ENCODE assay signal across 19 cellular contexts in genomic region chr3:151394611-151395010, GRCh38. TPM values are rescaled to one million over a fixed set of nuclear protein-coding genes. Genes with fewer than 3 reads are reported as not detected.
DNase-seq lines count a peak whose midpoint lies in the region; ATAC-seq and TF ChIP-seq lines count a peak whose summit lies in the region.
"Had no signal": no experiment of that assay in that cellular context is flagged by ENCODE, and none has a peak within 500 bp of the region (broad histone marks: within the 10 kb centered on the region; RNA-seq: fewer than 3 reads in every experiment).

No MANE protein-coding gene starts in this region.

- no peak overlapping the region for H3K4me3 Mint-ChIP-seq in activated naive CD8-positive, alpha-beta T cell treated with anti-CD3 and anti-CD28 coated beads, Interleukin-2, amount 50 U/mL, for 24 hours
- H3K4me3 Mint-ChIP-seq in activated CD8-positive, alpha-beta T cell treated with anti-CD3 and anti-CD28 coated beads, Interleukin-2, amount 10 ng/mL, durations not matched to agents 7 days and 5 days, result no peak overlapping the region
- H3K4me3 Mint-ChIP-seq: CD4-positive, CD25-positive, alpha-beta regulatory T cell had no signal

- H3K36me3 Mint-ChIP-seq in activated naive CD8-positive, alpha-beta T cell treated with anti-CD3 and anti-CD28 coated beads, Interleukin-2, amount 50 U/mL, for 24 hours (ENCODE audit: low read depth), result no peaks in the 10 kb centered on the region
- H3K36me3 Mint-ChIP-seq in activated CD8-positive, alpha-beta T cell treated with anti-CD3 and anti-CD28 coated beads, Interleukin-2, amount 10 ng/mL, durations not matched to agents 7 days and 5 days (ENCODE audit: low read depth), result no peaks in the 10 kb centered on the region
- H3K36me3 Mint-ChIP-seq: CD4-positive, CD25-positive, alpha-beta regulatory T cell had no signal

- peak overlapping the region; percentile 60; the same call in 1 of the 2 replicates for H3K4me2 ChIP-seq in DOHH2 (ENCODE audit: low read length)
- H3K4me2 ChIP-seq in mesendoderm (ENCODE audit: low read length), result no peak overlapping the region

- peak overlapping the region; percentile 81 for H3K4ac ChIP-seq in mesendoderm (ENCODE audit: low read depth, low read length)

- H3K4me1 Mint-ChIP-seq in activated naive CD8-positive, alpha-beta T cell treated with anti-CD3 and anti-CD28 coated beads, Interleukin-2, amount 50 U/mL, for 24 hours, result no peaks in the 10 kb centered on the region
- H3K4me1 Mint-ChIP-seq in activated CD8-positive, alpha-beta T cell treated with anti-CD3 and anti-CD28 coated beads, Interleukin-2, amount 10 ng/mL, durations not matched to agents 7 days and 5 days (ENCODE audit: low read depth), result no peaks in the 10 kb centered on the region
- H3K4me1 Mint-ChIP-seq: CD4-positive, CD25-positive, alpha-beta regulatory T cell had no signal

- H3K27me3 ChIP-seq in DOHH2 (ENCODE audit: control insufficient read depth, low read length), result no peaks in the 10 kb centered on the region
- H3K27me3 ChIP-seq in HUES6 (ENCODE audit: control insufficient read depth, insufficient read depth, low read length), result no peaks in the 10 kb centered on the region
- H3K27me3 ChIP-seq in mesendoderm (ENCODE audit: insufficient read depth, low read length, poor library complexity), result no peaks in the 10 kb centered on the region
- H3K27me3 ChIP-seq: BE2C had no signal

- H3K9me3 Mint-ChIP-seq in activated naive CD8-positive, alpha-beta T cell treated with anti-CD3 and anti-CD28 coated beads, Interleukin-2, amount 50 U/mL, for 24 hours, result no peaks in the 10 kb centered on the region
- no peaks in the 10 kb centered on the region for H3K9me3 Mint-ChIP-seq in activated CD8-positive, alpha-beta T cell treated with anti-CD3 and anti-CD28 coated beads, Interleukin-2, amount 10 ng/mL, durations not matched to agents 7 days and 5 days (ENCODE audit: insufficient read depth)

- H4K8ac ChIP-seq in mesendoderm (ENCODE audit: low read depth, low read length), result no peak overlapping the region

- CTCF ChIA-PET in activated CD8-positive, alpha-beta T cell treated with anti-CD3 and anti-CD28 coated beads, Interleukin-2, amount 10 ng/mL, durations not matched to agents 7 days and 5 days (lab: Charles Lee), result no interaction called here

- peaks cover 89% of the 10 kb centered on the region for H3K4me1 ChIP-seq in DOHH2 (ENCODE audit: control insufficient read depth, low read length)
- H3K4me1 ChIP-seq in HUES6 (ENCODE audit: control insufficient read depth, insufficient read depth, low read length), result peaks cover 30% of the 10 kb centered on the region
- H3K4me1 ChIP-seq in mesendoderm (ENCODE audit: control insufficient read depth, low read depth, low read length), result no peaks in the 10 kb centered on the region
- H3K4me1 ChIP-seq: BE2C had no signal

- no peak overlapping the region for H2BK15ac ChIP-seq in mesendoderm (replicated peaks; ENCODE audit: low read depth)

- no peak overlapping the region for H3K56ac ChIP-seq in mesendoderm (ENCODE audit: low read length)

- no CpG with 5 or more reads among the region's 8 CpGs for WGBS in mesendoderm (ENCODE audit: extremely low coverage, insufficient coverage, low lambda C conversion rate)

- H3F3A ChIP-seq in DOHH2 (ENCODE audit: control insufficient read depth, insufficient read depth), result peaks cover 15% of the 10 kb centered on the region

- H2AK5ac ChIP-seq in mesendoderm (ENCODE audit: low read length), result no peak overlapping the region

- H3K36me3 ChIP-seq in DOHH2 (ENCODE audit: control insufficient read depth, low read length), result peaks cover 44% of the 10 kb centered on the region
- H3K36me3 ChIP-seq in HUES6 (ENCODE audit: control insufficient read depth, insufficient read depth, low read length), result peaks cover 6% of the 10 kb centered on the region; the same call in 1 of the 2 replicates
- H3K36me3 ChIP-seq in mesendoderm (ENCODE audit: control insufficient read depth, insufficient read depth, low read length), result no peaks in the 10 kb centered on the region
- H3K36me3 ChIP-seq: BE2C had no signal

- H4K20me1 ChIP-seq in DOHH2 (ENCODE audit: control insufficient read depth, insufficient read depth, low read depth, low read length), result no peaks in the 10 kb centered on the region

- H3K79me1 ChIP-seq in mesendoderm (ENCODE audit: low read length), result no peaks in the 10 kb centered on the region

- peak; percentile 88 for DNase-seq in epithelial cell of esophagus (ENCODE audit: low read depth)
- peak; percentile 15 for DNase-seq in mesendoderm
- DNase-seq in activated naive CD8-positive, alpha-beta T cell treated with anti-CD3 and anti-CD28 coated beads, Interleukin-2, amount 50 U/mL, for 24 hours, result no peak
- no peak for DNase-seq in NCI-H226
- no peak for DNase-seq in activated CD8-positive, alpha-beta T cell treated with anti-CD3 and anti-CD28 coated beads, Interleukin-2, amount 10 ng/mL, durations not matched to agents 7 days and 5 days
- DNase-seq: BE2C; CD4-positive, CD25-positive, alpha-beta regulatory T cell; COR-L47; NCI-H1105 treated with DMSO at 0.1 percent for 48 hours; NCI-H1694 treated with DMSO at 0.1 percent for 48 hours; NCI-H510A treated with DMSO at 0.1 percent for 48 hours; PC-3; RPMI8226; SIG-M5 had no signal

- no peak overlapping the region for H3K23ac ChIP-seq in mesendoderm (ENCODE audit: low read length)

- POLR2A ChIA-PET in activated CD8-positive, alpha-beta T cell treated with anti-CD3 and anti-CD28 coated beads, Interleukin-2, amount 10 ng/mL, durations not matched to agents 7 days and 5 days (lab: Charles Lee), result no interaction called here

- H3K9me2 ChIP-seq in DOHH2 (replicated peaks; ENCODE audit: control insufficient read depth, low read length), result no peaks in the 10 kb centered on the region

- no peak overlapping the region for H4K5ac ChIP-seq in mesendoderm (ENCODE audit: low read length)

- H3K9me3 ChIP-seq in DOHH2 (ENCODE audit: control insufficient read depth, insufficient read depth, low read length), result 0 out of 2 replicates have a peak, but pooled peaks cover 9% of the 10 kb centered on the region
- no peaks in the 10 kb centered on the region; the same call in 1 of the 2 replicates for H3K9me3 ChIP-seq in HUES6 (ENCODE audit: control insufficient read depth, insufficient read depth, low read depth, low read length)
- H3K9me3 ChIP-seq: BE2C had no signal

- H3K4me3 ChIP-seq in DOHH2 (ENCODE audit: low read length) (0 out of 2 replicates have a peak overlapping the region, but pooled peaks have one; percentile 46), HUES6 (ENCODE audit: low read depth, low read length) (no peak overlapping the region), epithelial cell of esophagus (ENCODE audit: low read length) (no peak overlapping the region), mesendoderm (ENCODE audit: low read length) (no peak overlapping the region)
- H3K4me3 ChIP-seq: K562 had no signal

- no peak for ATAC-seq in GM18870 (IDR thresholded peaks at IDR 0.05; ENCODE audit: unreplicated experiment)
- no peak for ATAC-seq in activated naive CD8-positive, alpha-beta T cell treated with anti-CD3 and anti-CD28 coated beads, Interleukin-2, amount 50 U/mL, for 24 hours
- no peak for ATAC-seq in activated CD8-positive, alpha-beta T cell treated with anti-CD3 and anti-CD28 coated beads, Interleukin-2, amount 10 ng/mL, durations not matched to agents 7 days and 5 days
- ATAC-seq: K562, PC-3 had no signal

- H3K9ac ChIP-seq in HUES6 (ENCODE audit: low read length) (no peak overlapping the region), mesendoderm (ENCODE audit: low read length) (no peak overlapping the region)

- no peak overlapping the region for H2BK5ac ChIP-seq in mesendoderm (ENCODE audit: low read length)

- H3K27ac Mint-ChIP-seq in activated naive CD8-positive, alpha-beta T cell treated with anti-CD3 and anti-CD28 coated beads, Interleukin-2, amount 50 U/mL, for 24 hours, result no peak overlapping the region
- no peak overlapping the region for H3K27ac Mint-ChIP-seq in activated CD8-positive, alpha-beta T cell treated with anti-CD3 and anti-CD28 coated beads, Interleukin-2, amount 10 ng/mL, durations not matched to agents 7 days and 5 days
- H3K27ac Mint-ChIP-seq: CD4-positive, CD25-positive, alpha-beta regulatory T cell had no signal

- TF ChIP-seq CTCF in DOHH2 (IDR thresholded peaks at IDR 0.05; ENCODE audit: low read depth, low read length, poor library complexity, severe bottlenecking) (no peak), epithelial cell of esophagus (IDR thresholded peaks at IDR 0.05; ENCODE audit: insufficient read depth, low read depth, low read length, missing control alignments) (no peak)

- peak overlapping the region; percentile 96 for H3K18ac ChIP-seq in mesendoderm (ENCODE audit: low read length)

- peak overlapping the region; percentile 72 for H3K27ac ChIP-seq in DOHH2 (ENCODE audit: low read depth, low read length)
- H3K27ac ChIP-seq in HUES6 (ENCODE audit: low read depth, low read length), result peak overlapping the region; percentile 93
- peak overlapping the region; percentile 48 for H3K27ac ChIP-seq in mesendoderm (ENCODE audit: low read depth, low read length)

- peaks cover 2% of the 10 kb centered on the region for H3K27me3 Mint-ChIP-seq in activated naive CD8-positive, alpha-beta T cell treated with anti-CD3 and anti-CD28 coated beads, Interleukin-2, amount 50 U/mL, for 24 hours
- peaks cover 6% of the 10 kb centered on the region for H3K27me3 Mint-ChIP-seq in activated CD8-positive, alpha-beta T cell treated with anti-CD3 and anti-CD28 coated beads, Interleukin-2, amount 10 ng/mL, durations not matched to agents 7 days and 5 days (ENCODE audit: low read depth)

- H3K79me2 ChIP-seq in DOHH2 (ENCODE audit: control insufficient read depth, low read length) (no peaks in the 10 kb centered on the region), mesendoderm (ENCODE audit: control insufficient read depth, insufficient read depth, low read length) (no peaks in the 10 kb centered on the region)

- H2BK120ac ChIP-seq in mesendoderm (ENCODE audit: low read depth, low read length), result no peak overlapping the region

RNA-seq across cellular contexts. Expression of gene P2RY12, which starts 10.1 kb away (rescaled TPM):
- not detected for polyA plus RNA-seq in mesendoderm (2013, experiment 1 of 2)
- polyA plus RNA-seq in mesendoderm (2013, experiment 2 of 2), result not detected
- not detected for total RNA-seq in activated CD8-positive, alpha-beta T cell treated with anti-CD3 and anti-CD28 coated beads, Interleukin-2, amount 10 ng/mL, durations not matched to agents 7 days and 5 days
- total RNA-seq: A172, K562, PC-3 had no signal
- polyA plus RNA-seq: CD4-positive, CD25-positive, alpha-beta regulatory T cell; K562 had no signal

Comparison
In these comparisons a context has a peak if more than half of its experiments do, and no peak if none do; other contexts are left out.
1. DNase-seq: peak in epithelial cell of esophagus (single experiment) and mesendoderm (single experiment); none in activated naive CD8-positive, alpha-beta T cell treated with anti-CD3 and anti-CD28 coated beads, Interleukin-2, amount 50 U/mL, for 24 hours (single experiment), NCI-H226 (single experiment) and activated CD8-positive, alpha-beta T cell treated with anti-CD3 and anti-CD28 coated beads, Interleukin-2, amount 10 ng/mL, durations not matched to agents 7 days and 5 days (single experiment).
2. Peak in every context shown above with its lines, with median percentiles within 50 percentile points of each other: H3K27ac ChIP-seq.